ENCODE assay signal across 18 cellular contexts in the genomic region with DNA sequence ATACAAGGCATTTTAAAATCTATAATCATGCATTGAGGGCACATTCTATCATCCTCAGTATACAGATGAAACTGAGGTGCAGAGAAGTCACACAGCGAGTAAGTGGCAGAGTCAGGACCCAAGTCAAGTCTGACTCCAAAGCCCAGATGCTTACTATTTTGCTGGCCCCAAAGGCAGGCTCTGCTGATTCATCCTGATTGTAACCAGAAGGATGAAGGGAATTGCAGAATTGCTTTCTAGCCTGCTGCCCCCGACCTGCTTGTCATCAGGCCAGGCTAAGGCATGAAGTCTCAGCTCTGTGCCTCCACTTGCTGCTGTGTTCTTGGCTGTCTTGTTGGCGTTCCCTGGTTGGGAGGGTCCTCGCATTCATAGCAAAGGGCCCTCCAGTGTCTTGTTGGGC.
A peak's percentile ranks its signal among the peaks of the same experiment; 100 is the strongest.
DNase-seq lines count a peak whose midpoint lies in the region; ATAC-seq, FAIRE-seq and TF ChIP-seq lines count a peak whose summit lies in the region.
"Had no signal": no experiment of that assay in that cellular context is flagged by ENCODE, and none has a peak within 500 bp of the region (broad histone marks: within the 10 kb centered on the region; RNA-seq: fewer than 3 reads in every experiment).

No MANE protein-coding gene starts in this region.

- H3K9ac ChIP-seq in kidney (ENCODE audit: low read length in 2 of 2): no peak overlapping the region

- POLR2A ChIA-PET in HEK293 (lab: Yijun Ruan, JAX): no interaction called here

- peaks cover 0 to 5% of the 10 kb centered on the region in 2 experiments; a peak in 1 of 3 replicates for H3K36me3 ChIP-seq in HEK293 (ENCODE audit: control insufficient read depth in 2 of 2, insufficient read depth in 1 of 2, low read length in 2 of 2)
- H3K36me3 ChIP-seq in ascending aorta: no peaks in the 10 kb centered on the region
- H3K36me3 ChIP-seq in vagina: no peaks in the 10 kb centered on the region
- peaks cover 0 to 3% of the 10 kb centered on the region in 2 donors for H3K36me3 ChIP-seq in kidney (ENCODE audit: control insufficient read depth in 1 of 2, insufficient read depth in 2 of 2, low read length in 2 of 2)

- H3K9me3 Mint-ChIP-seq in activated naive CD4-positive, alpha-beta T cell treated with anti-CD3 and anti-CD28 coated beads, Interleukin-2, amount 50 U/mL, for 72 hours: no peaks in the 10 kb centered on the region
- H3K9me3 Mint-ChIP-seq: activated T-helper 1 cell treated with anti-CD3 and anti-CD28 coated beads, Interleukin-12 subunit alpha, Interleukin-12 subunit beta, Interleukin-2, Interleukin-4 antibody, amounts not matched to agents 30 ng/mL and 10 ng/mL and 1 ng/mL, durations not matched to agents 14 hours and 24 hours and 36 hours; stimulated activated naive CD8-positive, alpha-beta T cell treated with anti-CD3 and anti-CD28 coated beads, Interleukin-15, amount 100 ng/mL, for 72 hours; T-helper 1 cell treated with Interleukin-12 subunit alpha and Interleukin-12 subunit beta and Interleukin-4 antibody, amounts not matched to agents 30 μg/mL and 1 μg/mL, for 36 hours had no signal

- peak in 1 of 2 donors; percentile 57 for DNase-seq in ascending aorta (ENCODE audit: low spot score in 2 of 2)
- peak; percentile 59 for DNase-seq in iris pigment epithelial cell (ENCODE audit: low read depth)
- no peak for DNase-seq in vagina (ENCODE audit: extremely low spot score in 2 of 2)
- no peak for DNase-seq in anterior cingulate cortex (lab: John Stamatoyannopoulos, UW)
- no peak for DNase-seq in kidney
- no peak for DNase-seq in activated naive CD4-positive, alpha-beta T cell treated with anti-CD3 and anti-CD28 coated beads, Interleukin-2, amount 50 U/mL, for 72 hours (ENCODE audit: low spot score in 2 of 2)
- DNase-seq: Caco-2; endodermal cell; NCI-H2029 treated with DMSO at 0.1 percent for 48 hours; SHP77; stimulated activated naive CD8-positive, alpha-beta T cell treated with anti-CD3 and anti-CD28 coated beads, Interleukin-15, amount 100 ng/mL, for 72 hours had no signal

- TF ChIP-seq CTCF in HEK293 (tag by site-specific recombination; IDR thresholded peaks at IDR 0.05): no peak
- TF ChIP-seq CTCF in ascending aorta (IDR thresholded peaks at IDR 0.05): no peak
- TF ChIP-seq CTCF in vagina (IDR thresholded peaks at IDR 0.05): no peak
- TF ChIP-seq CTCF in kidney (IDR thresholded peaks at IDR 0.05; ENCODE audit: borderline replicate concordance, extremely low read depth, insufficient read depth): no peak

- no peak overlapping the region for H3K4me3 ChIP-seq in HEK293 (ENCODE audit: low read depth, low read length)
- no peak overlapping the region for H3K4me3 ChIP-seq in ascending aorta
- no peak overlapping the region for H3K4me3 ChIP-seq in vagina
- no peak overlapping the region for H3K4me3 ChIP-seq in kidney (ENCODE audit: low read length in 2 of 2)
- H3K4me3 ChIP-seq: K562 had no signal

- FAIRE-seq in kidney (lab: Jason Lieb, UNC): no peak
- FAIRE-seq: frontal cortex, K562 had no signal

- no peaks in the 10 kb centered on the region for H3K27me3 ChIP-seq in ascending aorta
- H3K27me3 ChIP-seq in vagina: no peaks in the 10 kb centered on the region

- intact Hi-C loops in ascending aorta (cut with DNase I) (no loop called here), vagina (cut with DNase I) (no loop called here), kidney (cut with DNase I) (no loop called here)

- H3K9me3 ChIP-seq in HEK293 (ENCODE audit: control insufficient read depth, insufficient read depth, low read depth, low read length): no peaks in the 10 kb centered on the region
- H3K9me3 ChIP-seq in ascending aorta: no peaks in the 10 kb centered on the region
- no peaks in the 10 kb centered on the region for H3K9me3 ChIP-seq in vagina
- no peaks in the 10 kb centered on the region for H3K9me3 ChIP-seq in kidney (ENCODE audit: control insufficient read depth in 1 of 2, low read length in 2 of 2)
- H3K9me3 ChIP-seq: Caco-2 had no signal

- CTCF ChIA-PET in HEK293 (lab: Yijun Ruan, JAX): no interaction called here

- ATAC-seq in activated naive CD4-positive, alpha-beta T cell treated with anti-CD3 and anti-CD28 coated beads, Interleukin-2, amount 50 U/mL, for 72 hours: no peak
- ATAC-seq: HCT116; K562; stimulated activated naive CD8-positive, alpha-beta T cell treated with anti-CD3 and anti-CD28 coated beads, Interleukin-15, amount 100 ng/mL, for 72 hours had no signal

- no peaks in the 10 kb centered on the region for H3K36me3 Mint-ChIP-seq in activated naive CD4-positive, alpha-beta T cell treated with anti-CD3 and anti-CD28 coated beads, Interleukin-2, amount 50 U/mL, for 72 hours

- no peak overlapping the region for H3K27ac Mint-ChIP-seq in activated naive CD4-positive, alpha-beta T cell treated with anti-CD3 and anti-CD28 coated beads, Interleukin-2, amount 50 U/mL, for 72 hours
- H3K27ac Mint-ChIP-seq: activated T-helper 1 cell treated with anti-CD3 and anti-CD28 coated beads, Interleukin-12 subunit alpha, Interleukin-12 subunit beta, Interleukin-2, Interleukin-4 antibody, amounts not matched to agents 30 ng/mL and 10 ng/mL and 1 ng/mL, durations not matched to agents 14 hours and 24 hours and 36 hours; endodermal cell; mesothelial cell of epicardium; stimulated activated naive CD8-positive, alpha-beta T cell treated with anti-CD3 and anti-CD28 coated beads, Interleukin-15, amount 100 ng/mL, for 72 hours; T-helper 1 cell treated with Interleukin-12 subunit alpha and Interleukin-12 subunit beta and Interleukin-4 antibody, amounts not matched to agents 30 μg/mL and 1 μg/mL, for 36 hours had no signal

- H3K4me1 ChIP-seq in HEK293 (ENCODE audit: control insufficient read depth, insufficient read depth, low read length): peaks cover 19% of the 10 kb centered on the region
- H3K4me1 ChIP-seq in ascending aorta: peaks cover 0 to 8% of the 10 kb centered on the region in 2 donors
- peaks cover 5% of the 10 kb centered on the region for H3K4me1 ChIP-seq in vagina
- no peaks in the 10 kb centered on the region for H3K4me1 ChIP-seq in kidney (ENCODE audit: control insufficient read depth in 1 of 2, insufficient read depth in 1 of 2, low read depth in 1 of 2, low read length in 2 of 2)
- H3K4me1 ChIP-seq: Caco-2 had no signal

- TF ChIP-seq POLR2A in vagina (IDR thresholded peaks at IDR 0.05): no peak

- H3K27ac ChIP-seq in HEK293 (ENCODE audit: extremely low read depth, low read depth, low read length): peak overlapping the region; percentile 90
- peak overlapping the region; percentile 1 to 23 for H3K27ac ChIP-seq in ascending aorta
- peak overlapping the region; percentile 50 for H3K27ac ChIP-seq in vagina
- H3K27ac ChIP-seq in kidney (ENCODE audit: low read depth in 2 of 2, low read length in 2 of 2): no peak overlapping the region

TF ChIP-seq in HEK293, 187 proteins besides CTCF, POLR2A, EP300 and RAD21 (continues in another document):
- TF ChIP-seq ZNF132 (tag by site-specific recombination; IDR thresholded peaks at IDR 0.05; ENCODE audit: borderline replicate concordance) (no peak), ZNF629 (tag by site-specific recombination; IDR thresholded peaks at IDR 0.05) (no peak), ZNF416 (tag by site-specific recombination; IDR thresholded peaks at IDR 0.05) (no peak), ZNF138 (tag by site-specific recombination; IDR thresholded peaks at IDR 0.05; ENCODE audit: borderline replicate concordance) (no peak), ZNF514 (tag by site-specific recombination; IDR thresholded peaks at IDR 0.05) (no peak), SALL2 (tag by site-specific recombination; IDR thresholded peaks at IDR 0.05; ENCODE audit: borderline replicate concordance) (no peak), KLF1 (tag by site-specific recombination; IDR thresholded peaks at IDR 0.05) (no peak), ZNF292 (tag by site-specific recombination; IDR thresholded peaks at IDR 0.05; ENCODE audit: borderline replicate concordance, low read depth) (no peak)
- TF ChIP-seq, protein P1, sequence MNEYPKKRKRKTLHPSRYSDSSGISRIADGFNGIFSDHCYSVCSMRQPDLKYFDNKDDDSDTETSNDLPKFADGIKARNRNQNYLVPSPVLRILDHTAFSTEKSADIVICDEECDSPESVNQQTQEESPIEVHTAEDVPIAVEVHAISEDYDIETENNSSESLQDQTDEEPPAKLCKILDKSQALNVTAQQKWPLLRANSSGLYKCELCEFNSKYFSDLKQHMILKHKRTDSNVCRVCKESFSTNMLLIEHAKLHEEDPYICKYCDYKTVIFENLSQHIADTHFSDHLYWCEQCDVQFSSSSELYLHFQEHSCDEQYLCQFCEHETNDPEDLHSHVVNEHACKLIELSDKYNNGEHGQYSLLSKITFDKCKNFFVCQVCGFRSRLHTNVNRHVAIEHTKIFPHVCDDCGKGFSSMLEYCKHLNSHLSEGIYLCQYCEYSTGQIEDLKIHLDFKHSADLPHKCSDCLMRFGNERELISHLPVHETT (tag by site-specific recombination; IDR thresholded peaks at IDR 0.05): no peak
- TF ChIP-seq, protein P2, sequence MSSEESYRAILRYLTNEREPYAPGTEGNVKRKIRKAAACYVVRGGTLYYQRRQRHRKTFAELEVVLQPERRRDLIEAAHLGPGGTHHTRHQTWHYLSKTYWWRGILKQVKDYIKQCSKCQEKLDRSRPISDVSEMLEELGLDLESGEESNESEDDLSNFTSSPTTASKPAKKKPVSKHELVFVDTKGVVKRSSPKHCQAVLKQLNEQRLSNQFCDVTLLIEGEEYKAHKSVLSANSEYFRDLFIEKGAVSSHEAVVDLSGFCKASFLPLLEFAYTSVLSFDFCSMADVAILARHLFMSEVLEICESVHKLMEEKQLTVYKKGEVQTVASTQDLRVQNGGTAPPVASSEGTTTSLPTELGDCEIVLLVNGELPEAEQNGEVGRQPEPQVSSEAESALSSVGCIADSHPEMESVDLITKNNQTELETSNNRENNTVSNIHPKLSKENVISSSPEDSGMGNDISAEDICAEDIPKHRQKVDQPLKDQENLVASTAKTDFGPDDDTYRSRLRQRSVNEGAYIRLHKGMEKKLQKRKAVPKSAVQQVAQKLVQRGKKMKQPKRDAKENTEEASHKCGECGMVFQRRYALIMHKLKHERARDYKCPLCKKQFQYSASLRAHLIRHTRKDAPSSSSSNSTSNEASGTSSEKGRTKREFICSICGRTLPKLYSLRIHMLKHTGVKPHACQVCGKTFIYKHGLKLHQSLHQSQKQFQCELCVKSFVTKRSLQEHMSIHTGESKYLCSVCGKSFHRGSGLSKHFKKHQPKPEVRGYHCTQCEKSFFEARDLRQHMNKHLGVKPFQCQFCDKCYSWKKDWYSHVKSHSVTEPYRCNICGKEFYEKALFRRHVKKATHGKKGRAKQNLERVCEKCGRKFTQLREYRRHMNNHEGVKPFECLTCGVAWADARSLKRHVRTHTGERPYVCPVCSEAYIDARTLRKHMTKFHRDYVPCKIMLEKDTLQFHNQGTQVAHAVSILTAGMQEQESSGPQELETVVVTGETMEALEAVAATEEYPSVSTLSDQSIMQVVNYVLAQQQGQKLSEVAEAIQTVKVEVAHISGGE (tag by site-specific recombination; conservative IDR thresholded peaks at IDR 0.05; ENCODE audit: low read depth): no peak

Comparison
In these comparisons a context has a peak if more than half of its experiments do, and no peak if none do; other contexts are left out.
1. H3K27ac ChIP-seq: peak in HEK293 (single experiment), ascending aorta (2 of 2) and vagina (single experiment); none in kidney (0 of 2).